ENCODE assay signal across 12 cellular contexts in genomic region chr9:132857031-132857430, GRCh38. TPM values are rescaled to one million over a fixed set of nuclear protein-coding genes. Genes with fewer than 3 reads are reported as not detected.
DNase-seq lines count a peak whose midpoint lies in the region; ATAC-seq and TF ChIP-seq lines count a peak whose summit lies in the region.
"Had no signal": no experiment of that assay in that cellular context is flagged by ENCODE, and none has a peak within 500 bp of the region (broad histone marks: within the 10 kb centered on the region; RNA-seq: fewer than 3 reads in every experiment).

No MANE protein-coding gene starts in this region.

- no peaks in the 10 kb centered on the region for H3K9me3 ChIP-seq in gastroesophageal sphincter
- H3K9me3 ChIP-seq: upper lobe of left lung had no signal

- H3K4me3 ChIP-seq in AG04449 (ENCODE audit: low read depth, low read length), result no peak overlapping the region
- H3K4me3 ChIP-seq in NB4 (ENCODE audit: low read depth, low read length), result no peak overlapping the region
- H3K4me3 ChIP-seq in gastroesophageal sphincter, result no peak overlapping the region
- H3K4me3 ChIP-seq: upper lobe of left lung had no signal

- POLR2A ChIA-PET in AG04449 (lab: Yijun Ruan, JAX), result no interaction called here

- H3K27ac ChIP-seq in gastroesophageal sphincter, result peak overlapping the region in 2 of 4 donors; percentile 10 to 64

- 31% methylated on average over 5 of the region's 8 CpGs; no CpG with 5 or more reads in 1 of the 2 donors for WGBS in gastroesophageal sphincter (ENCODE audit: low coverage in 1 of 2), 2 donors

- CTCF ChIA-PET in AG04449 (lab: Yijun Ruan, JAX), result interaction anchor here (1.6 kb wide), 1 partner anchor 44 kb away, joined by 3 read pairs; no protein-coding TSS in a partner anchor

- ATAC-seq in gastroesophageal sphincter (peak; percentile 84), HG03135 (IDR thresholded peaks at IDR 0.05; ENCODE audit: unreplicated experiment) (no peak), GM21367 (IDR thresholded peaks at IDR 0.05; ENCODE audit: unreplicated experiment) (no peak)

- H3K36me3 ChIP-seq in gastroesophageal sphincter, result no peaks in the 10 kb centered on the region
- H3K36me3 ChIP-seq: upper lobe of left lung had no signal

- intact Hi-C loops in posterior vena cava (cut with DNase I), result no loop called here

- H3K4me1 ChIP-seq in gastroesophageal sphincter, result peaks cover 0 to 17% (median 0%) of the 10 kb centered on the region in 3 donors
- H3K4me1 ChIP-seq: upper lobe of left lung had no signal

- TF ChIP-seq CTCF in AG04449 (IDR thresholded peaks at IDR 0.05; ENCODE audit: insufficient read depth, low read length, missing control alignments) (no peak), NB4 (IDR thresholded peaks at IDR 0.05; ENCODE audit: low read depth, low read length) (no peak), gastroesophageal sphincter (IDR thresholded peaks at IDR 0.05) (no peak)

- no peak for TF ChIP-seq POLR2A in NB4 (IDR thresholded peaks at IDR 0.05; ENCODE audit: extremely low read depth, insufficient read length)
- no peak for TF ChIP-seq POLR2A in gastroesophageal sphincter (IDR thresholded peaks at IDR 0.05)

- H3K27me3 ChIP-seq in gastroesophageal sphincter, result no peaks in the 10 kb centered on the region
- H3K27me3 ChIP-seq: upper lobe of left lung had no signal

- TF ChIP-seq EP300 in gastroesophageal sphincter (IDR thresholded peaks at IDR 0.05), result no peak

- DNase-seq in AG04449 (ENCODE audit: low read depth, low spot score) (peak; percentile 23), NB4 (ENCODE audit: low read depth) (peak; percentile 12), posterior vena cava (ENCODE audit: low spot score) (peak; percentile 85), DMS53 treated with DMSO at 0.1 percent for 48 hours (lab: John Stamatoyannopoulos, UW; ENCODE audit: unreplicated experiment) (no peak)
- no peak for DNase-seq in activated T-cell treated with anti-CD3 and anti-CD28 coated beads, Interleukin-2, amount 50 U/mL, for 1 hour
- DNase-seq: activated CD4-positive, alpha-beta T cell treated with anti-CD3 and anti-CD28 coated beads, Interleukin-2, amount 50 U/mL, for 1 hour; NK-92 treated with Interleukin-12 subunit alpha and Interleukin-12 subunit beta, amount 100 ng/mL, for 24 hours; occipital lobe had no signal

RNA-seq across cellular contexts. Expression of gene AK8, which starts 21.1 kb away (rescaled TPM):
- total RNA-seq in gastroesophageal sphincter, result under 1 TPM; 0.31 to 0.81 (median 0.63) TPM
- 1 to 10 TPM in 1 of 2 donors, under 1 TPM in 1; 0.24 to 1.3 TPM for total RNA-seq in posterior vena cava

RNA-seq across cellular contexts. Expression of gene SPACA9, which starts 21.7 kb away (rescaled TPM):
- total RNA-seq in gastroesophageal sphincter, result 1 to 10 TPM; 2.6 to 8.2 (median 3.9) TPM
- 1 to 10 TPM; 2.7 to 3.7 TPM for total RNA-seq in posterior vena cava

Comparison
In these comparisons a context has a peak if more than half of its experiments do, and no peak if none do; other contexts are left out.
1. DNase-seq: peak in AG04449 (single experiment), NB4 (single experiment) and posterior vena cava (single experiment); none in DMS53 treated with DMSO at 0.1 percent for 48 hours (single experiment) and activated T-cell treated with anti-CD3 and anti-CD28 coated beads, Interleukin-2, amount 50 U/mL, for 1 hour (single experiment).